9 cellular contexts compared by ENCODE assay signal in genomic region chr6:711925-712324, GRCh38. TPM values are rescaled to one million over a fixed set of nuclear protein-coding genes. Genes with fewer than 3 reads are reported as not detected.
A peak's percentile ranks its signal among the peaks of the same experiment; 100 is the strongest.
DNase-seq lines count a peak whose midpoint lies in the region; ATAC-seq and TF ChIP-seq lines count a peak whose summit lies in the region.
"Had no signal": no experiment of that assay in that cellular context is flagged by ENCODE, and none has a peak within 500 bp of the region (broad histone marks: within the 10 kb centered on the region; RNA-seq: fewer than 3 reads in every experiment).

No MANE protein-coding gene starts in this region.

- H3K4me3 ChIP-seq in foreskin fibroblast (ENCODE audit: low read depth in 1 of 2, low read length in 2 of 2), result peak overlapping the region; percentile 64 to 67
- H3K4me3 ChIP-seq in stomach, result peak overlapping the region in 1 of 4 donors; percentile 71

- H3K9me3 ChIP-seq in stomach, result no peaks in the 10 kb centered on the region

- TF ChIP-seq EP300 in stomach (IDR thresholded peaks at IDR 0.05), result no peak

- peaks cover 11 to 32% (median 22%) of the 10 kb centered on the region in 4 donors for H3K4me1 ChIP-seq in stomach

- peaks cover 6% of the 10 kb centered on the region for H3K27me3 Mint-ChIP-seq in activated T-cell treated with anti-CD3 and anti-CD28 coated beads, Interleukin-2, amount 50 U/mL, for 4 hours (ENCODE audit: low read depth)
- H3K27me3 Mint-ChIP-seq in activated T-helper 2 cell treated with anti-CD3 and anti-CD28 coated beads, Interferon-gamma antibody, Interleukin-2, Interleukin-4, amounts not matched to agents 10 μg/mL and 5 μg/mL and 100 μg/mL, durations not matched to agents 14 hours and 24 hours and 36 hours (ENCODE audit: low read depth), result peaks cover 2% of the 10 kb centered on the region

- H3K4me3 Mint-ChIP-seq in activated T-cell treated with anti-CD3 and anti-CD28 coated beads, Interleukin-2, amount 50 U/mL, for 4 hours, result peak overlapping the region; percentile 95
- peak overlapping the region; percentile 96 for H3K4me3 Mint-ChIP-seq in activated T-helper 2 cell treated with anti-CD3 and anti-CD28 coated beads, Interferon-gamma antibody, Interleukin-2, Interleukin-4, amounts not matched to agents 10 μg/mL and 5 μg/mL and 100 μg/mL, durations not matched to agents 14 hours and 24 hours and 36 hours (ENCODE audit: low read depth)

- DNase-seq in activated T-cell treated with anti-CD3 and anti-CD28 coated beads, Interleukin-2, amount 50 U/mL, for 4 hours, result no peak
- DNase-seq in activated T-cell treated with anti-CD3 and anti-CD28 coated beads for 4 hours (no peak), foreskin fibroblast (no peak), stomach (no peak), NOMO-1 treated with dmso at 0.1 percent for 144 hours (lab: John Stamatoyannopoulos, UW; ENCODE audit: unreplicated experiment) (no peak)
- DNase-seq in activated T-helper 2 cell treated with anti-CD3 and anti-CD28 coated beads, Interferon-gamma antibody, Interleukin-2, Interleukin-4, amounts not matched to agents 10 μg/mL and 5 μg/mL and 100 μg/mL, durations not matched to agents 14 hours and 24 hours and 36 hours (ENCODE audit: low spot score), result no peak
- DNase-seq: NCI-H1436 treated with DMSO at 0.1 percent for 48 hours had no signal

- no peak for TF ChIP-seq POLR2A in stomach (IDR thresholded peaks at IDR 0.05)

- no peaks in the 10 kb centered on the region for H3K36me3 Mint-ChIP-seq in activated T-cell treated with anti-CD3 and anti-CD28 coated beads, Interleukin-2, amount 50 U/mL, for 4 hours (ENCODE audit: insufficient read depth)
- no peaks in the 10 kb centered on the region for H3K36me3 Mint-ChIP-seq in activated T-helper 2 cell treated with anti-CD3 and anti-CD28 coated beads, Interferon-gamma antibody, Interleukin-2, Interleukin-4, amounts not matched to agents 10 μg/mL and 5 μg/mL and 100 μg/mL, durations not matched to agents 14 hours and 24 hours and 36 hours (ENCODE audit: low read depth)

- H3K9me3 Mint-ChIP-seq in activated T-cell treated with anti-CD3 and anti-CD28 coated beads, Interleukin-2, amount 50 U/mL, for 4 hours, result no peaks in the 10 kb centered on the region
- no peaks in the 10 kb centered on the region for H3K9me3 Mint-ChIP-seq in activated T-helper 2 cell treated with anti-CD3 and anti-CD28 coated beads, Interferon-gamma antibody, Interleukin-2, Interleukin-4, amounts not matched to agents 10 μg/mL and 5 μg/mL and 100 μg/mL, durations not matched to agents 14 hours and 24 hours and 36 hours

- H3K4me1 Mint-ChIP-seq in activated T-cell treated with anti-CD3 and anti-CD28 coated beads, Interleukin-2, amount 50 U/mL, for 4 hours (ENCODE audit: low read depth), result peaks cover 23% of the 10 kb centered on the region
- H3K4me1 Mint-ChIP-seq in activated T-helper 2 cell treated with anti-CD3 and anti-CD28 coated beads, Interferon-gamma antibody, Interleukin-2, Interleukin-4, amounts not matched to agents 10 μg/mL and 5 μg/mL and 100 μg/mL, durations not matched to agents 14 hours and 24 hours and 36 hours (ENCODE audit: low read depth), result peaks cover 43% of the 10 kb centered on the region

- intact Hi-C loops in activated T-helper 2 cell treated with anti-CD3 and anti-CD28 coated beads, Interferon-gamma antibody, Interleukin-2, Interleukin-4, amounts not matched to agents 10 μg/mL and 5 μg/mL and 100 μg/mL, durations not matched to agents 14 hours and 24 hours and 36 hours (cut with micrococcal nuclease), result loop anchor here (1.0 to 5.0 kb wide), 4 partner anchors 20 to 310 kb away; no protein-coding TSS in a partner anchor
- intact Hi-C loops in stomach (cut with DNase I; ENCODE audit: low total_unique reads), result loop anchor here (10.0 kb wide), 1 partner anchor 673 kb away; the partner anchor contains the start of gene FOXF2

- no peaks in the 10 kb centered on the region for H3K36me3 ChIP-seq in stomach

- peak overlapping the region; percentile 99 for H3K27ac Mint-ChIP-seq in activated T-helper 2 cell treated with anti-CD3 and anti-CD28 coated beads, Interferon-gamma antibody, Interleukin-2, Interleukin-4, amounts not matched to agents 10 μg/mL and 5 μg/mL and 100 μg/mL, durations not matched to agents 14 hours and 24 hours and 36 hours

- peaks cover 0 to 6% (median 0%) of the 10 kb centered on the region in 3 donors for H3K27me3 ChIP-seq in stomach

- ATAC-seq in activated T-cell treated with anti-CD3 and anti-CD28 coated beads, Interleukin-2, amount 50 U/mL, for 4 hours, result no peak
- ATAC-seq in HG03439 (IDR thresholded peaks at IDR 0.05; ENCODE audit: unreplicated experiment) (no peak), HG02678 (IDR thresholded peaks at IDR 0.05; ENCODE audit: unreplicated experiment) (no peak)

- TF ChIP-seq CTCF in foreskin fibroblast (IDR thresholded peaks at IDR 0.05; ENCODE audit: low read depth, low read length) (no peak), stomach (IDR thresholded peaks at IDR 0.05) (no peak)

- H3K27ac ChIP-seq in stomach, result peak overlapping the region in 4 of 5 donors; percentile 82 to 94 (median 92)

RNA-seq across cellular contexts. Expression of gene EXOC2, which starts 19.0 kb away (rescaled TPM):
- total RNA-seq in activated T-cell treated with anti-CD3 and anti-CD28 coated beads, Interleukin-2, amount 50 U/mL, for 4 hours, result 10 to 100 TPM; 29.8 to 31.3 (median 30.0) TPM
- total RNA-seq in activated T-helper 2 cell treated with anti-CD3 and anti-CD28 coated beads, Interferon-gamma antibody, Interleukin-2, Interleukin-4, amounts not matched to agents 10 μg/mL and 5 μg/mL and 100 μg/mL, durations not matched to agents 14 hours and 24 hours and 36 hours, result 53.3 and 53.9 TPM in 2 replicates
- 10 to 100 TPM in 4 of 5 donors, 1 to 10 TPM in 1; 6.7 to 39.7 (median 20.3) TPM for total RNA-seq in stomach
- 1 to 10 TPM; 5.3 to 8.9 (median 8.5) TPM for polyA plus RNA-seq in stomach

RNA-seq across cellular contexts. Expression of gene HUS1B, which starts 55.0 kb away (rescaled TPM):
- total RNA-seq in activated T-cell treated with anti-CD3 and anti-CD28 coated beads, Interleukin-2, amount 50 U/mL, for 4 hours, result 1 to 10 TPM; 1.8 to 2.5 (median 2.2) TPM
- total RNA-seq in activated T-helper 2 cell treated with anti-CD3 and anti-CD28 coated beads, Interferon-gamma antibody, Interleukin-2, Interleukin-4, amounts not matched to agents 10 μg/mL and 5 μg/mL and 100 μg/mL, durations not matched to agents 14 hours and 24 hours and 36 hours, result 1.6 and 1.8 TPM in 2 replicates
- total RNA-seq in stomach, result 10 to 100 TPM in 1 of 5 donors, 1 to 10 TPM in 2, not detected in 2; 2.9 to 46.1 (median 4.8) TPM
- under 1 TPM in 1 of 3 donors, not detected in 2; 0.31 TPM for polyA plus RNA-seq in stomach
